ENCODE assay signal across 28 cellular contexts in the genomic region with DNA sequence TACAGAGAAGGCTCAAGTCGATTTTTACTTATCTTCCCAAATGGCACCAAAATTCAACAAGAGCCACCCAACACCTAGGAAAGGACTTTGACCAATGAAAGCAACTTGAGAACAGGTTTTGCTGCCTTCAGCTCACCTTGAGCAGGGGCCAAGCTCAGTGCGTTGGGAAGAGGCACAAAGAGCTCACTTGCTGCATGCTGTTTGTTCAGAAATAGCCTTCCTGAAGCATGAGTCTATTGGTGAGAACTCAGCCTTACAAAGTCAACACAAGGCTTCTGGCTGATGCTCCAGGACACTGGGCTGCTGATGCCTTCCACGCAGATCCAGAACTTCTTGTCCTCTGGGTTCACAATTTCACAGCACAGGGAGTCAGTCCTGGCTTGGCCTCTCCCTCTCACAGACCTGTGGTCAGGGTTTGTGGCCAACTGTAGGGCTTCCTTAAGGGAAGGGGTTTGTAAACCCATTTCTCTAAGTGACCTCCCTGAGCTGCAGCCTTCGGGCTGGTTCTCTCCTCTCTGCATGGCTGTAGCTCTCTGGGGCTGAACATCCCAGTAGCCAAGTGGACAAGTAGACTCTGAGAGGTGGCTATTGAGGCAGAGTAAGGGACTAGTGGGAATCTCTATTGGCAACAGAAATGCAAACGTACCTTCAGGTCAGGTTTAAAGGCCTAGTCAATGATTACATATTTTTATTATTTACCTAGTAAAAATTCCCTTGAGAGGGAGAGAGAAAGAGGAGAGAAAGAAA.
DNase-seq lines count a peak whose midpoint lies in the region; ATAC-seq and TF ChIP-seq lines count a peak whose summit lies in the region.
"Had no signal": no experiment of that assay in that cellular context is flagged by ENCODE, and none has a peak within 500 bp of the region (broad histone marks: within the 10 kb centered on the region; RNA-seq: fewer than 3 reads in every experiment).

No MANE protein-coding gene starts in this region.

- no peaks in the 10 kb centered on the region for H3K27me3 ChIP-seq in Peyer's patch
- no peaks in the 10 kb centered on the region for H3K27me3 ChIP-seq in right lobe of liver
- H3K27me3 ChIP-seq in rectal smooth muscle tissue (ENCODE audit: control insufficient read depth, insufficient read depth, low read length): no peaks in the 10 kb centered on the region
- H3K27me3 ChIP-seq: BLaER1, cardiac muscle cell, neutrophil had no signal

- peak overlapping the region in 1 of 4 donors; percentile 13 for H3K4me3 ChIP-seq in Peyer's patch
- no peak overlapping the region for H3K4me3 ChIP-seq in right lobe of liver
- H3K4me3 ChIP-seq in rectal smooth muscle tissue (ENCODE audit: low read length): peak overlapping the region; percentile 43
- H3K4me3 ChIP-seq: BLaER1, cardiac muscle cell, gastroesophageal sphincter, skin epidermis had no signal

- H3K36me3 Mint-ChIP-seq in T-helper 2 cell treated with Interferon-gamma antibody and Interleukin-4, amounts not matched to agents 5 μg/mL and 100 μg/mL, for 36 hours (ENCODE audit: low read depth): no peaks in the 10 kb centered on the region
- no peaks in the 10 kb centered on the region for H3K36me3 Mint-ChIP-seq in activated T-helper 1 cell treated with anti-CD3 and anti-CD28 coated beads, Interleukin-12 subunit alpha, Interleukin-12 subunit beta, Interleukin-2, Interleukin-4 antibody, amounts not matched to agents 30 ng/mL and 10 ng/mL and 1 ng/mL, durations not matched to agents 14 hours and 24 hours and 36 hours (ENCODE audit: low read depth)
- H3K36me3 Mint-ChIP-seq: activated naive CD4-positive, alpha-beta T cell treated with anti-CD3 and anti-CD28 coated beads, Interleukin-2, amount 50 U/mL, for 24 hours; WTC11 had no signal

- no peaks in the 10 kb centered on the region for H3K9me3 Mint-ChIP-seq in T-helper 2 cell treated with Interferon-gamma antibody and Interleukin-4, amounts not matched to agents 5 μg/mL and 100 μg/mL, for 36 hours
- H3K9me3 Mint-ChIP-seq in activated T-helper 1 cell treated with anti-CD3 and anti-CD28 coated beads, Interleukin-12 subunit alpha, Interleukin-12 subunit beta, Interleukin-2, Interleukin-4 antibody, amounts not matched to agents 30 ng/mL and 10 ng/mL and 1 ng/mL, durations not matched to agents 14 hours and 24 hours and 36 hours: no peaks in the 10 kb centered on the region
- H3K9me3 Mint-ChIP-seq: activated naive CD4-positive, alpha-beta T cell treated with anti-CD3 and anti-CD28 coated beads, Interleukin-2, amount 50 U/mL, for 24 hours; WTC11 had no signal

- H3K36me3 ChIP-seq in Peyer's patch (no peaks in the 10 kb centered on the region), right lobe of liver (no peaks in the 10 kb centered on the region), rectal smooth muscle tissue (ENCODE audit: control insufficient read depth, insufficient read depth, low read length) (no peaks in the 10 kb centered on the region)
- H3K36me3 ChIP-seq: BLaER1, cardiac muscle cell, gastroesophageal sphincter, neutrophil had no signal

- no peak overlapping the region for H3K9ac ChIP-seq in rectal smooth muscle tissue (ENCODE audit: low read length)
- H3K9ac ChIP-seq: BLaER1 had no signal

- 28% methylated on average over 4 of the region's 5 CpGs for WGBS in right lobe of liver (ENCODE audit: insufficient coverage, low coverage, low lambda C conversion rate, missing lambda C conversion rate)

- no peak for TF ChIP-seq POLR2A in Peyer's patch (IDR thresholded peaks at IDR 0.05)
- TF ChIP-seq POLR2A in right lobe of liver (IDR thresholded peaks at IDR 0.05): no peak

- H3K9me3 ChIP-seq in Peyer's patch (no peaks in the 10 kb centered on the region), right lobe of liver (no peaks in the 10 kb centered on the region)
- H3K9me3 ChIP-seq: BLaER1, gastroesophageal sphincter, neutrophil had no signal

- H3K27ac Mint-ChIP-seq in T-helper 2 cell treated with Interferon-gamma antibody and Interleukin-4, amounts not matched to agents 5 μg/mL and 100 μg/mL, for 36 hours: no peak overlapping the region
- no peak overlapping the region for H3K27ac Mint-ChIP-seq in activated T-helper 1 cell treated with anti-CD3 and anti-CD28 coated beads, Interleukin-12 subunit alpha, Interleukin-12 subunit beta, Interleukin-2, Interleukin-4 antibody, amounts not matched to agents 30 ng/mL and 10 ng/mL and 1 ng/mL, durations not matched to agents 14 hours and 24 hours and 36 hours
- H3K27ac Mint-ChIP-seq: activated naive CD4-positive, alpha-beta T cell treated with anti-CD3 and anti-CD28 coated beads, Interleukin-2, amount 50 U/mL, for 24 hours; activated T-helper 17 cell treated with anti-CD3 and anti-CD28 coated beads, Interleukin-2, amount 50 U/mL, for 72 hours; WTC11 had no signal

- no peaks in the 10 kb centered on the region for H3K27me3 Mint-ChIP-seq in T-helper 2 cell treated with Interferon-gamma antibody and Interleukin-4, amounts not matched to agents 5 μg/mL and 100 μg/mL, for 36 hours (ENCODE audit: low read depth)
- H3K27me3 Mint-ChIP-seq in activated T-helper 1 cell treated with anti-CD3 and anti-CD28 coated beads, Interleukin-12 subunit alpha, Interleukin-12 subunit beta, Interleukin-2, Interleukin-4 antibody, amounts not matched to agents 30 ng/mL and 10 ng/mL and 1 ng/mL, durations not matched to agents 14 hours and 24 hours and 36 hours (ENCODE audit: insufficient read depth): peaks cover 2% of the 10 kb centered on the region
- H3K27me3 Mint-ChIP-seq: activated naive CD4-positive, alpha-beta T cell treated with anti-CD3 and anti-CD28 coated beads, Interleukin-2, amount 50 U/mL, for 24 hours had no signal

- ATAC-seq in right lobe of liver (peak; percentile 23 to 62 (median 42)), HG03280 (IDR thresholded peaks at IDR 0.05; ENCODE audit: unreplicated experiment) (no peak)
- ATAC-seq: activated T-helper 17 cell treated with anti-CD3 and anti-CD28 coated beads, Interleukin-2, amount 50 U/mL, for 72 hours; gastroesophageal sphincter; WTC11 had no signal

- H3K27ac ChIP-seq in Peyer's patch (peak overlapping the region in 3 of 4 donors; percentile 74 to 96 (median 87)), right lobe of liver (no peak overlapping the region), rectal smooth muscle tissue (ENCODE audit: low read depth, low read length) (no peak overlapping the region)
- H3K27ac ChIP-seq: BLaER1, cardiac muscle cell, gastroesophageal sphincter, neutrophil, RWPE1, skin epidermis had no signal

- TF ChIP-seq CTCF in Peyer's patch (IDR thresholded peaks at IDR 0.05) (no peak), right lobe of liver (IDR thresholded peaks at IDR 0.05) (no peak)

- DNase-seq in DMS53 (lab: John Stamatoyannopoulos, UW) (peak; percentile 86), Peyer's patch (peak in 2 of 3 donors; percentile 64 to 71), right lobe of liver (no peak)
- DNase-seq in T-helper 2 cell treated with Interferon-gamma antibody and Interleukin-4, amounts not matched to agents 5 μg/mL and 100 μg/mL, for 36 hours (ENCODE audit: low spot score): no peak
- DNase-seq in activated T-helper 1 cell treated with anti-CD3 and anti-CD28 coated beads, Interleukin-12 subunit alpha, Interleukin-12 subunit beta, Interleukin-2, Interleukin-4 antibody, amounts not matched to agents 30 ng/mL and 10 ng/mL and 1 ng/mL, durations not matched to agents 14 hours and 24 hours and 36 hours (ENCODE audit: low spot score): no peak
- no peak for DNase-seq in activated CD8-positive, alpha-beta memory T cell treated with anti-CD3 and anti-CD28 coated beads, Interleukin-2, amount 50 U/mL, for 48 hours
- DNase-seq: ACHN; activated CD4-positive, alpha-beta T cell treated with anti-CD3 and anti-CD28 coated beads, Interleukin-2, amount 50 U/mL, for 1 hour; EL; GOT3; Kasumi-1; NCI-H1092 treated with DMSO at 0.1 percent for 48 hours; NCI-H2029; NCI-H345; NCI-H774; stimulated activated CD4-positive, alpha-beta T cell treated with anti-CD3 and anti-CD28 coated beads, Interleukin-2, amount 100 ng/mL, for 24 hours; substantia nigra had no signal

- H3K4me1 ChIP-seq in Peyer's patch (peaks cover 0 to 31% (median 0%) of the 10 kb centered on the region in 4 donors), right lobe of liver (peaks cover 0 to 23% (median 5%) of the 10 kb centered on the region in 4 donors), rectal smooth muscle tissue (ENCODE audit: control insufficient read depth, insufficient read depth, low read length) (no peaks in the 10 kb centered on the region)
- H3K4me1 ChIP-seq: BLaER1, gastroesophageal sphincter had no signal

- H3K4me3 Mint-ChIP-seq in T-helper 2 cell treated with Interferon-gamma antibody and Interleukin-4, amounts not matched to agents 5 μg/mL and 100 μg/mL, for 36 hours: no peak overlapping the region
- H3K4me3 Mint-ChIP-seq in activated T-helper 1 cell treated with anti-CD3 and anti-CD28 coated beads, Interleukin-12 subunit alpha, Interleukin-12 subunit beta, Interleukin-2, Interleukin-4 antibody, amounts not matched to agents 30 ng/mL and 10 ng/mL and 1 ng/mL, durations not matched to agents 14 hours and 24 hours and 36 hours: no peak overlapping the region
- H3K4me3 Mint-ChIP-seq: activated naive CD4-positive, alpha-beta T cell treated with anti-CD3 and anti-CD28 coated beads, Interleukin-2, amount 50 U/mL, for 24 hours; activated T-helper 17 cell treated with anti-CD3 and anti-CD28 coated beads, Interleukin-2, amount 50 U/mL, for 72 hours; WTC11 had no signal

- intact Hi-C loops in right lobe of liver (cut with DNase I): no loop called here
- intact Hi-C loops in activated T-helper 1 cell treated with anti-CD3 and anti-CD28 coated beads, Interleukin-12 subunit alpha, Interleukin-12 subunit beta, Interleukin-2, Interleukin-4 antibody, amounts not matched to agents 30 ng/mL and 10 ng/mL and 1 ng/mL, durations not matched to agents 14 hours and 24 hours and 36 hours (cut with micrococcal nuclease): no loop called here

- no peaks in the 10 kb centered on the region for H3K4me1 Mint-ChIP-seq in T-helper 2 cell treated with Interferon-gamma antibody and Interleukin-4, amounts not matched to agents 5 μg/mL and 100 μg/mL, for 36 hours (ENCODE audit: low read depth)
- no peaks in the 10 kb centered on the region for H3K4me1 Mint-ChIP-seq in activated T-helper 1 cell treated with anti-CD3 and anti-CD28 coated beads, Interleukin-12 subunit alpha, Interleukin-12 subunit beta, Interleukin-2, Interleukin-4 antibody, amounts not matched to agents 30 ng/mL and 10 ng/mL and 1 ng/mL, durations not matched to agents 14 hours and 24 hours and 36 hours (ENCODE audit: low read depth)
- H3K4me1 Mint-ChIP-seq: activated naive CD4-positive, alpha-beta T cell treated with anti-CD3 and anti-CD28 coated beads, Interleukin-2, amount 50 U/mL, for 24 hours; activated T-helper 17 cell treated with anti-CD3 and anti-CD28 coated beads, Interleukin-2, amount 50 U/mL, for 72 hours had no signal

Comparison
In these comparisons a context has a peak if more than half of its experiments do, and no peak if none do; other contexts are left out.
1. DNase-seq: peak in DMS53 (single experiment) and Peyer's patch (2 of 3); none in right lobe of liver (0 of 3), T-helper 2 cell treated with Interferon-gamma antibody and Interleukin-4, amounts not matched to agents 5 μg/mL and 100 μg/mL, for 36 hours (single experiment), activated T-helper 1 cell treated with anti-CD3 and anti-CD28 coated beads, Interleukin-12 subunit alpha, Interleukin-12 subunit beta, Interleukin-2, Interleukin-4 antibody, amounts not matched to agents 30 ng/mL and 10 ng/mL and 1 ng/mL, durations not matched to agents 14 hours and 24 hours and 36 hours (single experiment) and activated CD8-positive, alpha-beta memory T cell treated with anti-CD3 and anti-CD28 coated beads, Interleukin-2, amount 50 U/mL, for 48 hours (single experiment).
2. H3K27ac ChIP-seq: peak in Peyer's patch (3 of 4); none in right lobe of liver (0 of 3) and rectal smooth muscle tissue (single experiment).